ENCODE assay signal across 24 cellular contexts in the genomic region with DNA sequence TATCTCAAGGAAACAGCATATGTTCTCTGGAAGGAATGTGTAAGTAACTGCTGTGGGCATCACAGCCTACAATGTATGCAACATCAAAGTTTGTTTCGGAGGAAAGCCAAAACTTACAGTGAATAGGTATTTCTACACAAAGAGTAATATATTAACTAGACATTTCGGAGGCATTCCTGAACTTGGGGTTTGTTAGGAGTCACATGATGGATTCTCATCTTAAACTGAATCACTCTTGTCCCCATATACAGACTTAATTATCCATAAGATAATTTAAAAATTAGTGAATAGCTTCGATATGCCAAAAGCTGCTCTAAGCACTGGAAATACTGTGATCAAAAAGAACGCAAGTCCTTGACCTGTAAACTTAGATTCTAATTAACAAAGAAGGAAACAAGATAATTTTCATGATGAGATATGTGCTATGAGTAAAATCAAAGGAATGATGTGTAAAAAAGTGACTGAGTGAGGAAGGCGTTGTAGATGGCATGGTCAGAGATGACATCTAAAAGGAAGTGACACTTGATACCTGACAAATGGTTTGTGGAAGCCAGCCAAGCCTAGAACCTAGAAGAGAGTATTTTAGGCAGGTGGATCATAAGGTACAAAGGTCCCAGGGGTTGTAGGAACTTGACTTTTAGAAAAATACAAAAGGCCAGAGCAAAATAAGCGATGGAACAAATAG.
"Had no signal": no experiment of that assay in that cellular context is flagged by ENCODE, and none has a peak within 500 bp of the region (broad histone marks: within the 10 kb centered on the region; RNA-seq: fewer than 3 reads in every experiment).

No MANE protein-coding gene starts in this region.

- ATAC-seq: activated CD8-positive, alpha-beta T cell treated with anti-CD3 and anti-CD28 coated beads, Interleukin-2, amount 10 ng/mL, durations not matched to agents 7 days and 5 days; body of pancreas; T-helper 17 cell; WTC11 had no signal

- H3K36me3 ChIP-seq: ascending aorta, Peyer's patch, SJSA1 had no signal

- DNase-seq: activated CD4-positive, alpha-beta T cell treated with anti-CD3 and anti-CD28 coated beads for 48 hours; activated CD4-positive, alpha-beta T cell treated with anti-CD3 and anti-CD28 coated beads, Interleukin-2, amount 50 U/mL, for 4 hours; activated CD4-positive, CD25-positive, alpha-beta regulatory T cell treated with anti-CD3 and anti-CD28 coated beads, Interleukin-2, amount 50 U/mL, for 72 hours; activated CD8-positive, alpha-beta memory T cell treated with anti-CD3 and anti-CD28 coated beads, Interleukin-2, amount 50 U/mL, for 48 hours; activated CD8-positive, alpha-beta T cell treated with anti-CD3 and anti-CD28 coated beads, Interleukin-2, amount 10 ng/mL, durations not matched to agents 7 days and 5 days; activated naive CD4-positive, alpha-beta T cell; activated T-cell treated with anti-CD3 and anti-CD28 coated beads, Interleukin-2, amount 50 U/mL, for 1 hour; body of pancreas; KG1; NCI-H1092; NCI-H1417; NCI-H1694; NCI-H2029; NCI-H2227 treated with DMSO at 0.1 percent for 48 hours; NCI-H446 treated with DMSO at 0.1 percent for 48 hours; NCI-H526 treated with DMSO at 0.1 percent for 48 hours; NCI-H82; Peyer's patch; SHP77; T-helper 17 cell; T-helper 9 cell had no signal

- H3K4me3 ChIP-seq: ascending aorta, body of pancreas, Peyer's patch, SJSA1 had no signal

- H3K4me1 ChIP-seq: ascending aorta, body of pancreas, Peyer's patch had no signal

- H3K9me3 ChIP-seq: ascending aorta, body of pancreas, Peyer's patch, SJSA1 had no signal

- H3K27me3 ChIP-seq: ascending aorta, body of pancreas, Peyer's patch, SJSA1 had no signal

- H3K27ac ChIP-seq: ascending aorta, body of pancreas, Peyer's patch, SJSA1 had no signal
